8 cellular contexts compared by ENCODE assay signal in genomic region chr6:116101298-116101718, GRCh38. TPM values are rescaled to one million over a fixed set of nuclear protein-coding genes. Genes with fewer than 3 reads are reported as not detected.
DNase-seq lines count a peak whose midpoint lies in the region; ATAC-seq, FAIRE-seq and TF ChIP-seq lines count a peak whose summit lies in the region.

No MANE protein-coding gene starts in this region.

- DNase-seq in MM.1S (no peak), bronchial epithelial cell (ENCODE audit: low read depth) (no peak), upper lobe of left lung (peak in 1 of 2 donors; percentile 86), GM13976 (ENCODE audit: low spot score) (no peak), HTR-8/SVneo (ENCODE audit: insufficient read length, low spot score) (no peak)

- H3K4me3 ChIP-seq in BLaER1 (peak overlapping the region; percentile 76), MM.1S (ENCODE audit: low read length) (peak overlapping the region; percentile 87), bronchial epithelial cell (ENCODE audit: low read depth, low read length) (peak overlapping the region; percentile 88), mucosa of rectum (ENCODE audit: low read length in 2 of 2) (peak overlapping the region; percentile 70 to 94), upper lobe of left lung (peak overlapping the region; percentile 78 to 85 (median 80))

- H3K36me3 ChIP-seq in BLaER1 (no peaks in the 10 kb centered on the region), MM.1S (replicated peaks; ENCODE audit: insufficient read depth, low read length) (no peaks in the 10 kb centered on the region), bronchial epithelial cell (ENCODE audit: control insufficient read depth, insufficient read depth, low read length) (no peaks in the 10 kb centered on the region), mucosa of rectum (ENCODE audit: control insufficient read depth in 2 of 2, insufficient read depth in 2 of 2, low read length in 2 of 2) (no peaks in the 10 kb centered on the region), upper lobe of left lung (no peaks in the 10 kb centered on the region)

- H3K79me2 ChIP-seq in MM.1S (ENCODE audit: low read length): peaks cover 21% of the 10 kb centered on the region

- H2AFZ ChIP-seq in MM.1S (ENCODE audit: low read length): peak overlapping the region; percentile 96

- in situ Hi-C loops in GM13976 (cut with MboI; ENCODE audit: low sequenced_read_pairs, unreplicated experiment): no loop called here

- no peaks in the 10 kb centered on the region for H3K9me2 ChIP-seq in MM.1S (replicated peaks; ENCODE audit: insufficient read depth, low read length)

- FAIRE-seq in bronchial epithelial cell (lab: Jason Lieb, UNC) (no peak), HTR-8/SVneo (lab: Jason Lieb, UNC) (no peak)

- TF ChIP-seq CTCF in MM.1S (IDR thresholded peaks at IDR 0.05; ENCODE audit: low read length): no peak
- no peak for TF ChIP-seq CTCF in bronchial epithelial cell (IDR thresholded peaks at IDR 0.05; ENCODE audit: insufficient read depth, low read length, severe bottlenecking)
- TF ChIP-seq CTCF in upper lobe of left lung (IDR thresholded peaks at IDR 0.05): no peak
- TF ChIP-seq CTCF in GM13976 (IDR thresholded peaks at IDR 0.05; ENCODE audit: borderline replicate concordance, control extremely low read depth, extremely low read depth, insufficient read depth, missing control alignments): no peak

- WGBS in upper lobe of left lung, 2 donors: 2 to 6% methylated on average over 12 of the region's 12 CpGs

- peaks cover 12% of the 10 kb centered on the region; the same call in 1 of the 2 replicates for H3F3A ChIP-seq in MM.1S (ENCODE audit: insufficient read depth, low read length)

- peak overlapping the region; percentile 81 for H3K9ac ChIP-seq in BLaER1
- H3K9ac ChIP-seq in MM.1S (ENCODE audit: low read length): peak overlapping the region; percentile 91
- H3K9ac ChIP-seq in mucosa of rectum (ENCODE audit: low read depth in 1 of 2, low read length in 2 of 2): peak overlapping the region; percentile 79 to 93

- H3K4me1 ChIP-seq in BLaER1 (peaks cover 20% of the 10 kb centered on the region), MM.1S (ENCODE audit: low read length) (peaks cover 6% of the 10 kb centered on the region; the same call in 1 of the 2 replicates), mucosa of rectum (ENCODE audit: control insufficient read depth in 2 of 2, insufficient read depth in 2 of 2, low read length in 2 of 2) (peaks cover 13 to 15% of the 10 kb centered on the region in 2 donors), upper lobe of left lung (peaks cover 23 to 58% (median 47%) of the 10 kb centered on the region in 4 donors)

- no peak for TF ChIP-seq POLR2A in upper lobe of left lung (IDR thresholded peaks at IDR 0.05)

- no peak for ATAC-seq in upper lobe of left lung (ENCODE audit: low FRiP score in 2 of 2)
- no peak for ATAC-seq in GM21526 (IDR thresholded peaks at IDR 0.05; ENCODE audit: low FRiP score, unreplicated experiment)

- H3K9me3 ChIP-seq in BLaER1 (peaks cover 5% of the 10 kb centered on the region), MM.1S (replicated peaks; ENCODE audit: insufficient read depth, low read length) (no peaks in the 10 kb centered on the region), mucosa of rectum (ENCODE audit: control insufficient read depth in 2 of 2, low read length in 2 of 2) (peaks cover 0 to 3% of the 10 kb centered on the region in 2 donors), upper lobe of left lung (peaks cover 0 to 3% (median 0%) of the 10 kb centered on the region in 4 donors)

- H3K4me2 ChIP-seq in BLaER1 (peak overlapping the region; percentile 97), MM.1S (ENCODE audit: low read depth, low read length) (peak overlapping the region; percentile 74)

- no peak for TF ChIP-seq EP300 in upper lobe of left lung (IDR thresholded peaks at IDR 0.05)

- peak overlapping the region; percentile 81 for H3K27ac ChIP-seq in BLaER1
- H3K27ac ChIP-seq in MM.1S (ENCODE audit: low read length): peak overlapping the region; percentile 96
- peak overlapping the region; percentile 96 to 98 for H3K27ac ChIP-seq in mucosa of rectum (ENCODE audit: low read depth in 2 of 2, low read length in 2 of 2)
- peak overlapping the region; percentile 95 to 98 (median 96) for H3K27ac ChIP-seq in upper lobe of left lung

- H3K27me3 ChIP-seq in BLaER1: no peaks in the 10 kb centered on the region
- no peaks in the 10 kb centered on the region for H3K27me3 ChIP-seq in MM.1S (replicated peaks; ENCODE audit: insufficient read depth, low read length)
- H3K27me3 ChIP-seq in bronchial epithelial cell (ENCODE audit: control insufficient read depth, insufficient read depth, low read length): no peaks in the 10 kb centered on the region
- no peaks in the 10 kb centered on the region for H3K27me3 ChIP-seq in mucosa of rectum (ENCODE audit: control insufficient read depth in 2 of 2, insufficient read depth in 2 of 2, low read length in 2 of 2)
- no peaks in the 10 kb centered on the region for H3K27me3 ChIP-seq in upper lobe of left lung

- no peaks in the 10 kb centered on the region for H4K20me1 ChIP-seq in BLaER1
- no peaks in the 10 kb centered on the region for H4K20me1 ChIP-seq in MM.1S (ENCODE audit: insufficient read depth, low read length)

RNA-seq across cellular contexts. Expression of gene NT5DC1, which starts 0.7 kb away (rescaled TPM):
- total RNA-seq in bronchial epithelial cell (3.4 and 5.6 TPM in 2 replicates), upper lobe of left lung (10 to 100 TPM in 5 of 6 donors, 1 to 10 TPM in 1; 5.4 to 55.6 (median 28.8) TPM)

RNA-seq across cellular contexts. Expression of gene COL10A1, which starts 24.6 kb away (rescaled TPM):
- not detected in 2 replicates for total RNA-seq in bronchial epithelial cell
- 1 to 10 TPM in 2 of 6 donors, under 1 TPM in 1, not detected in 3; 0.23 to 4.2 (median 2.5) TPM for total RNA-seq in upper lobe of left lung

RNA-seq across cellular contexts. Expression of gene FRK, which starts 40.6 kb away (rescaled TPM):
- 1.3 and 3.1 TPM in 2 replicates for total RNA-seq in bronchial epithelial cell
- total RNA-seq in upper lobe of left lung: 1 to 10 TPM; 2.2 to 9.8 (median 5.9) TPM
